2 cellular contexts compared by ENCODE assay signal in genomic region chr22:22003233-22003632, GRCh38.
A peak's percentile ranks its signal among the peaks of the same experiment; 100 is the strongest.
TF ChIP-seq lines count a peak whose summit lies in the region.

No MANE protein-coding gene starts in this region.

TF ChIP-seq in HepG2, 621 proteins besides CTCF, POLR2A, EP300 and RAD21:
- TF ChIP-seq HNF4A (CRISPR knock-in tag; IDR thresholded peaks at IDR 0.05): peak; percentile 14; the same call in 1 of the 2 replicates
- TF ChIP-seq NCOA1 (CRISPR knock-in tag; IDR thresholded peaks at IDR 0.05): no peak
TF ChIP-seq in HepG2: peak in this region for 1.

TF ChIP-seq in K562, 482 proteins besides CTCF, POLR2A, EP300 and RAD21 (continues in another document):
- TF ChIP-seq HDAC3 (IDR thresholded peaks at IDR 0.05; ENCODE audit: borderline replicate concordance, partially characterized antibody) (no peak), ZBTB5 (IDR thresholded peaks at IDR 0.05) (no peak), GTF2A2 (tag; IDR thresholded peaks at IDR 0.05) (no peak), JUN (IDR thresholded peaks at IDR 0.05; ENCODE audit: borderline replicate concordance, low read depth, low read length) (no peak), JUN (CRISPR knock-in tag; IDR thresholded peaks at IDR 0.05; ENCODE audit: borderline replicate concordance) (no peak), ZNF324 (CRISPR knock-in tag; IDR thresholded peaks at IDR 0.05) (no peak), DACH1 (IDR thresholded peaks at IDR 0.05; ENCODE audit: partially characterized antibody) (no peak), NFXL1 (CRISPR knock-in tag; IDR thresholded peaks at IDR 0.05) (no peak), POLR2G (IDR thresholded peaks at IDR 0.05; ENCODE audit: low read depth, low read length) (no peak), TCF7L2 (IDR thresholded peaks at IDR 0.05; ENCODE audit: low read depth, low read length) (no peak), ARID1B (IDR thresholded peaks at IDR 0.05) (no peak), HINFP (tag; conservative IDR thresholded peaks at IDR 0.05; ENCODE audit: low read depth) (no peak), KDM2B (CRISPR knock-in tag; IDR thresholded peaks at IDR 0.05) (no peak), ZNF778 (CRISPR knock-in tag; IDR thresholded peaks at IDR 0.05) (no peak), ZBTB11 (CRISPR knock-in tag; IDR thresholded peaks at IDR 0.05) (no peak), NCOA6 (IDR thresholded peaks at IDR 0.05) (no peak), ZNF511 (CRISPR knock-in tag; IDR thresholded peaks at IDR 0.05) (0 out of 2 replicates have a peak, but pooled peaks have one; percentile 41), NR2C1 (IDR thresholded peaks at IDR 0.05) (no peak), NR2C1 (tag; IDR thresholded peaks at IDR 0.05) (no peak), SMARCC2 (IDR thresholded peaks at IDR 0.05; ENCODE audit: low read depth) (no peak), PHF8 (IDR thresholded peaks at IDR 0.05; ENCODE audit: borderline replicate concordance, low read length) (no peak), ZNF175 (CRISPR knock-in tag; IDR thresholded peaks at IDR 0.05; ENCODE audit: low read depth) (no peak), PREB (CRISPR knock-in tag; IDR thresholded peaks at IDR 0.05) (no peak), CBX5 (IDR thresholded peaks at IDR 0.05; ENCODE audit: borderline replicate concordance, low read depth) (no peak), CEBPZ (IDR thresholded peaks at IDR 0.05; ENCODE audit: borderline replicate concordance, low read depth, low read length) (no peak), ZNF639 (CRISPR knock-in tag; conservative IDR thresholded peaks at IDR 0.05 in 1 of 2, IDR thresholded peaks at IDR 0.05 in 1 of 2) (no peak), ZBTB26 (CRISPR knock-in tag; IDR thresholded peaks at IDR 0.05) (no peak), THAP7 (CRISPR knock-in tag; IDR thresholded peaks at IDR 0.05) (no peak), ZNF592 (IDR thresholded peaks at IDR 0.05) (no peak), TCFL5 (CRISPR knock-in tag; conservative IDR thresholded peaks at IDR 0.05) (no peak), RBM15 (IDR thresholded peaks at IDR 0.05; ENCODE audit: insufficient read depth, low read length) (no peak), ZNF217 (CRISPR knock-in tag; IDR thresholded peaks at IDR 0.05) (no peak), ZNF695 (CRISPR knock-in tag; IDR thresholded peaks at IDR 0.05) (no peak)
